ENCODE assay signal across 25 cellular contexts in the genomic region with DNA sequence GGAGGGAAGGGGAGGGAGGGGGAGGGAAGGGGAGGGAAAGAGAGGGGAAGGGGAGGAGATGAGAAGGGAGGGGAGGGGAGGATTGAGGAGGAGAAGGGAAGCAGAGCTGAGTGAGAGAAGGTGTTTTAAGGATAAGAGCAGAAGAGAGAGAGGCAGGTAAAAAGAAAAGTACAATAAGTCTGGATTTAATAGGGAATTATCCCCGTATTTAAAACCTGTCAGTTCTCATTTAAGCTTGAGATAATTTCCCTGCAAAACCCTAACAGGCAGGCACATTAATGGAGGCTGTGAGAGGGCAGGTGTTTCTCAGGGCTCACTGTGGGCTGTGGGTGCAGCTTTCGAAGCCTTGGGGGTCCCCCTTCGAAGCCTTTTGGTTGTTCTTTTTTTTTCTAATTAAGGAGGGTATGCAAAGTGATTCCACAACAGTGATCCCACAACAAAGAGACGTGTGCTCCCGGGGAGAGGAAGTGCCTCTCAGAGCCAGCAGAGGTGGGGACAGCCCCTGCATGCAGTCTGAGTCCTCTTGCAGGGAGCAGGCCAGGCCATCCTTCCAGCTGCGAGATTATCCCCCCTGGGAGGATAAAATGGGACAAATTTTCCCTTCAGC.
DNase-seq lines count a peak whose midpoint lies in the region; ATAC-seq lines count a peak whose summit lies in the region.
"Had no signal": no experiment of that assay in that cellular context is flagged by ENCODE, and none has a peak within 500 bp of the region (broad histone marks: within the 10 kb centered on the region; RNA-seq: fewer than 3 reads in every experiment).

No MANE protein-coding gene starts in this region.

- no peak overlapping the region for H2BK5ac ChIP-seq in neuronal stem cell (ENCODE audit: low read length)

- DNase-seq in NCI-H82 (lab: John Stamatoyannopoulos, UW) (peak; percentile 17), NCI-H82 treated with DMSO at 0.1 percent for 48 hours (lab: John Stamatoyannopoulos, UW; ENCODE audit: unreplicated experiment) (no peak), NT2/D1 (ENCODE audit: low read depth, low spot score) (peak; percentile 32), neuronal stem cell (ENCODE audit: low spot score) (peak; percentile 24), T-helper 1 cell (no peak)
- DNase-seq: activated T-cell treated with anti-CD3 and anti-CD28 coated beads, Interleukin-2, amount 50 U/mL, for 72 hours; caudate nucleus; DMS53; immature natural killer cell; KG1; naive thymus-derived CD4-positive, alpha-beta T cell; NCI-H1048; NCI-H2171 treated with DMSO at 0.1 percent for 48 hours; psoas muscle; stimulated activated CD4-positive, alpha-beta T cell treated with anti-CD3 and anti-CD28 coated beads, Interleukin-12 subunit alpha, Interleukin-12 subunit beta, amount 100 ng/mL, for 4 hours; stimulated activated naive CD4-positive, alpha-beta T cell; SW 1271; transverse colon had no signal

- H3K4me3 ChIP-seq in NT2/D1 (ENCODE audit: insufficient read length, low read depth) (no peak overlapping the region), neuronal stem cell (ENCODE audit: low read length in 2 of 2) (no peak overlapping the region)
- H3K4me3 ChIP-seq: A549, lung, psoas muscle, transverse colon had no signal

- no peak overlapping the region for H4K91ac ChIP-seq in neuronal stem cell (ENCODE audit: low read depth, low read length, poor library complexity)

- H2BK120ac ChIP-seq in neuronal stem cell (ENCODE audit: low read depth, low read length), result no peak overlapping the region

- no peak overlapping the region for H3K14ac ChIP-seq in neuronal stem cell (ENCODE audit: low read length)

- H3K23ac ChIP-seq in neuronal stem cell (ENCODE audit: low read depth, low read length, poor library complexity), result no peak overlapping the region

- H3K18ac ChIP-seq in neuronal stem cell (ENCODE audit: low read length), result no peak overlapping the region

- H3K4ac ChIP-seq in neuronal stem cell (ENCODE audit: low read length), result no peak overlapping the region

- H3K4me2 ChIP-seq in neuronal stem cell (ENCODE audit: insufficient read depth, low read length, poor library complexity, severe bottlenecking), result no peak overlapping the region
- H3K4me2 ChIP-seq: A549 had no signal

- H4K8ac ChIP-seq in neuronal stem cell (ENCODE audit: low read depth, low read length), result no peak overlapping the region

- WGBS in neuronal stem cell (ENCODE audit: extremely low coverage in 2 of 2, insufficient read length in 2 of 2, insufficient replicate concordance in 1 of 2), 2 donors, result no CpG with 5 or more reads among the region's 6 CpGs

- peak overlapping the region; percentile 58 for H2AFZ ChIP-seq in neuronal stem cell (ENCODE audit: low read length)

- H3K9ac ChIP-seq in NT2/D1 (ENCODE audit: insufficient read length, low read depth), result no peak overlapping the region
- no peak overlapping the region for H3K9ac ChIP-seq in neuronal stem cell (ENCODE audit: low read depth, low read length, poor library complexity)

- H2AK5ac ChIP-seq in neuronal stem cell (ENCODE audit: low read depth, low read length), result no peak overlapping the region

- H3K27me3 ChIP-seq in NT2/D1 (ENCODE audit: insufficient read depth, insufficient read length) (peaks cover 14% of the 10 kb centered on the region), neuronal stem cell (ENCODE audit: control insufficient read depth in 3 of 3, insufficient read depth in 3 of 3, low read depth in 1 of 3, low read length in 3 of 3) (peaks cover 0 to 3% (median 0%) of the 10 kb centered on the region in 3 experiments)
- H3K27me3 ChIP-seq: transverse colon had no signal

- H3K4me1 ChIP-seq in NT2/D1 (ENCODE audit: insufficient read depth, insufficient read length) (no peaks in the 10 kb centered on the region), neuronal stem cell (ENCODE audit: control insufficient read depth in 2 of 2, insufficient read depth in 1 of 2, low read depth in 1 of 2, low read length in 2 of 2) (peaks cover 0 to 4% of the 10 kb centered on the region in 2 donors)
- H3K4me1 ChIP-seq: A549, psoas muscle, transverse colon had no signal

- no peaks in the 10 kb centered on the region for H3K79me1 ChIP-seq in neuronal stem cell (ENCODE audit: low read depth, low read length)

- H3K36me3 ChIP-seq in NT2/D1 (ENCODE audit: insufficient read depth, insufficient read length, low read length) (no peaks in the 10 kb centered on the region), neuronal stem cell (replicated peaks in 1 of 2; ENCODE audit: control insufficient read depth in 2 of 2, insufficient read depth in 2 of 2, low read length in 2 of 2) (no peaks in the 10 kb centered on the region)
- H3K36me3 ChIP-seq: transverse colon had no signal

- no peak overlapping the region for H2BK12ac ChIP-seq in neuronal stem cell (ENCODE audit: low read length)

- H3K9me3 ChIP-seq in NT2/D1 (ENCODE audit: insufficient read depth, low read length) (no peaks in the 10 kb centered on the region), neuronal stem cell (replicated peaks in 1 of 2; ENCODE audit: control insufficient read depth in 2 of 2, insufficient read depth in 1 of 2, low read depth in 1 of 2, low read length in 2 of 2) (no peaks in the 10 kb centered on the region)
- H3K9me3 ChIP-seq: A549, psoas muscle, transverse colon had no signal

- H3K27ac ChIP-seq in neuronal stem cell (replicated peaks; ENCODE audit: low read length), result no peak overlapping the region
- H3K27ac ChIP-seq: A549, HL-60, psoas muscle, transverse colon had no signal

- H2BK15ac ChIP-seq in neuronal stem cell (ENCODE audit: low read length), result no peak overlapping the region

- ATAC-seq in HG02610 (IDR thresholded peaks at IDR 0.05; ENCODE audit: unreplicated experiment) (peak; percentile 78), GM21528 (IDR thresholded peaks at IDR 0.05; ENCODE audit: low FRiP score, unreplicated experiment) (no peak), GM18861 (IDR thresholded peaks at IDR 0.05; ENCODE audit: unreplicated experiment) (no peak)
- ATAC-seq: A549; esophagus mucosa; naive thymus-derived CD4-positive, alpha-beta T cell; psoas muscle had no signal

Comparison
In these comparisons a context has a peak if more than half of its experiments do, and no peak if none do; other contexts are left out.
1. DNase-seq: peak in NCI-H82 (single experiment), NT2/D1 (single experiment) and neuronal stem cell (single experiment); none in NCI-H82 treated with DMSO at 0.1 percent for 48 hours (single experiment) and T-helper 1 cell (0 of 5).